Comparison of ENCODE assay signal across 27 cellular contexts in the genomic region with DNA sequence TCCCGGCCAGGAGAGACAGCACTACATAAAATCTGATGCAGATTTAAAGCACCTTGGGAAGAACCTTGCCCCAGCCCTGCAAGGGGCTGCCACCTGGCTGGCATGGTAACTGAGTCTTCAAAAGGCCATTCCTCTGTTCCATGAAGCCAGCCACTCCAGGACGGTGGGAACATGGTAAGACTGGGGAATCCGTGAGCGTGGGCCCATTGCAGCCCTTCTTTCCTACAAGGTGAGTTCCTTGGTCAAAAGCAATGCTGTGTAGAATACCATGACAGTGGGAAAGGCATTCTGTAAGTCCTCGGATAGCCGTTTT.
"Had no signal": no experiment of that assay in that cellular context is flagged by ENCODE, and none has a peak within 500 bp of the region (broad histone marks: within the 10 kb centered on the region; RNA-seq: fewer than 3 reads in every experiment).

No MANE protein-coding gene starts in this region.

- ATAC-seq: left colon, left lung, natural killer cell, right lobe of liver had no signal

- H3K4me3 ChIP-seq: left lung, lower lobe of right lung, neural progenitor cell, right atrium auricular region, right lobe of liver, skin epidermis, tibial nerve, vagina had no signal

- H3K27ac ChIP-seq: left lung, lower lobe of right lung, neural progenitor cell, neutrophil, parathyroid adenoma, right atrium auricular region, right lobe of liver, skin epidermis, tibial nerve, vagina had no signal

- FAIRE-seq: islet of Langerhans, kidney had no signal

- DNase-seq: hypothalamus; immature natural killer cell; kidney; left lung; lower lobe of right lung; mammary epithelial cell; mesenchymal stem cell; naive B cell; natural killer cell; nephron progenitor cell; occipital lobe; stimulated activated CD4-positive, alpha-beta T cell treated with anti-CD3 and anti-CD28 coated beads, Interleukin-12 subunit alpha, Interleukin-12 subunit beta, amount 100 ng/mL, for 4 hours; stimulated activated CD4-positive, alpha-beta T cell treated with anti-CD3 and anti-CD28 coated beads, Interleukin-15, amount 100 ng/mL, for 24 hours; stimulated activated CD4-positive, alpha-beta T cell treated with anti-CD3 and anti-CD28 coated beads, Interleukin-2, amount 100 ng/mL, for 24 hours; stimulated activated CD4-positive, alpha-beta T cell treated with anti-CD3 and anti-CD28 coated beads, Interleukin-4, amount 100 ng/mL, for 1 hour; stimulated activated naive CD4-positive, alpha-beta T cell; substantia nigra had no signal
